ENCODE assay signal across 8 cellular contexts in the genomic region with DNA sequence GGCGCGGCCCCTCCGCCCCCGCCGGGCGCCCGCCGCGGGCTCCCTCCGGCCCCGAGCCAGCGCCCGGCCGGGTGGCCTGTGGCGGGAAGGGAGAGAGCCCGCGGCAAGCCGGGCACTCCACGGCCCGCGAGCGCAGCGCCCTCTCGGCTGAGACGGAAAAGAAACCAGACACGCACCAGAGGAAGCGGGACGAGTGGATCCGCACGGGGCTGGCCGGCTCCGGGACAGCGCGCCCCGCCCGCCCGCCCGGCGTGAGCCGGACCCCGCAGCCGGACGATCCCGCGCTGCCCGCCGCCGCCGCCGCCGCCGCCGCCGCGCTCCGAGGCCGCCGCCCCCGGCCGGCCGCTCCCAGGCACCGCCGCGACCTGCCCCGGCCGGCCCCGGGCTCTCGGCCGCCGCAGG. TPM values are rescaled to one million over a fixed set of nuclear protein-coding genes. Genes with fewer than 3 reads are reported as not detected.
DNase-seq lines count a peak whose midpoint lies in the region; ATAC-seq, FAIRE-seq and TF ChIP-seq lines count a peak whose summit lies in the region.

No MANE protein-coding gene starts in this region.

- no peak overlapping the region for H2BK20ac ChIP-seq in H1 (ENCODE audit: low read length)

- H3K79me2 ChIP-seq in H1 (ENCODE audit: control insufficient read depth in 1 of 2, insufficient read depth in 2 of 2, low read length in 2 of 2): peaks cover 0 to 38% of the 10 kb centered on the region in 2 experiments; a peak in 2 of 4 replicates

- H3K23me2 ChIP-seq in H1 (ENCODE audit: low read depth, low read length): peaks cover 21% of the 10 kb centered on the region

- H3K4ac ChIP-seq in H1 (replicated peaks; ENCODE audit: insufficient read length, low read depth, low read length): no peak overlapping the region

- no peak for TF ChIP-seq EP300 in H1 (IDR thresholded peaks at IDR 0.05; ENCODE audit: borderline replicate concordance in 1 of 2, low read depth in 2 of 2, low read length in 2 of 2)

- no peaks in the 10 kb centered on the region for H3K27me3 ChIP-seq in AG04450 (ENCODE audit: control insufficient read depth, insufficient read depth, low read length)
- H3K27me3 ChIP-seq in H1 (replicated peaks in 1 of 4; ENCODE audit: control insufficient read depth in 3 of 4, extremely low read depth in 1 of 4, insufficient read depth in 3 of 4, low read length in 3 of 4): peaks cover 0 to 16% (median 12%) of the 10 kb centered on the region in 4 experiments; a peak in 5 of 7 replicates
- H3K27me3 ChIP-seq in neuron (ENCODE audit: insufficient read depth, low read length): no peaks in the 10 kb centered on the region

- no peak overlapping the region; the same call in 1 of the 2 replicates for H3K18ac ChIP-seq in H1 (ENCODE audit: extremely low read depth, low read length)

- no peak overlapping the region for H2AK5ac ChIP-seq in H1 (ENCODE audit: low read depth, low read length)

- H3K36me3 ChIP-seq in H1 (ENCODE audit: control insufficient read depth in 2 of 4, insufficient read depth in 4 of 4, low read length in 3 of 4) (no peaks in the 10 kb centered on the region), neuron (ENCODE audit: insufficient read depth, low read length) (peaks cover 12% of the 10 kb centered on the region)

- H3K4me1 ChIP-seq in H1 (replicated peaks in 1 of 4; ENCODE audit: control insufficient read depth in 3 of 4, insufficient read depth in 4 of 4, low read length in 3 of 4): peaks cover 4 to 18% (median 11%) of the 10 kb centered on the region in 4 experiments
- H3K4me1 ChIP-seq in neuron (ENCODE audit: insufficient read depth, low read length): peaks cover 26% of the 10 kb centered on the region

- CTCF ChIA-PET in AG04450 (lab: Charles Lee) (interaction anchor here (0.5 to 1.0 kb wide), 4 partner anchors 17 to 130 kb away, joined by 3 read pairs; no protein-coding TSS in a partner anchor), H1 (lab: Charles Lee; ENCODE audit: partially characterized antibody) (interaction anchor here (0.6 kb wide), 1 partner anchor 535 kb away, joined by 3 read pairs; no protein-coding TSS in a partner anchor)

- H2BK12ac ChIP-seq in H1 (ENCODE audit: low read depth, low read length): no peak overlapping the region

- TF ChIP-seq POLR2A in H1 (IDR thresholded peaks at IDR 0.05; ENCODE audit: control extremely low read depth in 1 of 2, low read depth in 2 of 2, low read length in 2 of 2): no peak

- no peak overlapping the region for H2BK5ac ChIP-seq in H1 (ENCODE audit: low read depth, low read length)

- peak overlapping the region; percentile 98; a peak in 3 of 4 replicates for H3K4me2 ChIP-seq in H1 (ENCODE audit: insufficient read depth in 1 of 2, low read depth in 2 of 2, low read length in 2 of 2)

- no peak for FAIRE-seq in H1 (lab: Jason Lieb, UNC)

- H3K79me1 ChIP-seq in H1 (ENCODE audit: low read depth, low read length): no peaks in the 10 kb centered on the region; the same call in 1 of the 2 replicates

- H4K91ac ChIP-seq in H1 (replicated peaks; ENCODE audit: insufficient read length, low read length): no peak overlapping the region

- H3K23ac ChIP-seq in H1 (ENCODE audit: insufficient read length): no peak overlapping the region

- H3K9ac ChIP-seq in H1 (replicated peaks in 1 of 4; ENCODE audit: extremely low read depth in 1 of 4, low read depth in 3 of 4, low read length in 3 of 4): peak overlapping the region in 3 of 4 experiments; percentile 65 to 92 (median 73); a peak in 4 of 7 replicates

- H2AFZ ChIP-seq in H1 (ENCODE audit: low read length) (no peak overlapping the region), neuron (ENCODE audit: low read depth, low read length) (no peak overlapping the region)

- no peak for TF ChIP-seq CTCF in AG04450 (IDR thresholded peaks at IDR 0.05; ENCODE audit: low read depth, low read length)
- TF ChIP-seq CTCF in VCaP (conservative IDR thresholded peaks at IDR 0.05): no peak
- TF ChIP-seq CTCF in H1 (IDR thresholded peaks at IDR 0.05; ENCODE audit: control extremely low read depth in 1 of 3, insufficient read depth in 1 of 3, low read depth in 1 of 3, low read length in 3 of 3): no peak

- no peak for TF ChIP-seq RAD21 in H1 (IDR thresholded peaks at IDR 0.05 in 1 of 2, conservative IDR thresholded peaks at IDR 0.05 in 1 of 2; ENCODE audit: low read depth in 2 of 2, low read length in 2 of 2)

- H3K14ac ChIP-seq in H1 (ENCODE audit: insufficient read length): no peak overlapping the region

- POLR2A ChIA-PET in AG04450 (lab: Yijun Ruan, JAX): interaction anchor here (0.6 to 1.8 kb wide), 4 partner anchors 135 to 293 kb away, joined by 3 to 7 read pairs (median 4); partner anchors contain the start of genes PRTFDC1 and THNSL1
- POLR2A ChIA-PET in H1 (lab: Charles Lee; ENCODE audit: partially characterized antibody): interaction anchor here (1.4 to 3.6 kb wide), 2 partner anchors 225 to 229 kb away, joined by 4 to 21 read pairs; partner anchors contain the start of gene PRTFDC1

- peak overlapping the region; percentile 72 for H4K5ac ChIP-seq in H1 (ENCODE audit: insufficient read length, low read depth, low read length)

- DNase-seq in AG04450 (ENCODE audit: low read depth, low spot score) (no peak), H1 (ENCODE audit: low read depth in 1 of 2, low spot score in 2 of 2) (no peak), GDM1 (lab: John Stamatoyannopoulos, UW) (no peak)
- no peak for DNase-seq in stimulated activated naive CD4-positive, alpha-beta T cell treated with Interleukin-2 at 50 U/mL for 16 hours (lab: John Stamatoyannopoulos, UW)

- peak; percentile 35 for ATAC-seq in GM18907 (IDR thresholded peaks at IDR 0.05; ENCODE audit: unreplicated experiment)
- ATAC-seq in HG03108 (IDR thresholded peaks at IDR 0.05; ENCODE audit: unreplicated experiment): peak; percentile 21

- H2BK15ac ChIP-seq in H1 (ENCODE audit: low read length): no peak overlapping the region

- H3K27ac ChIP-seq in AG04450 (ENCODE audit: low read depth, low read length): no peak overlapping the region
- peak overlapping the region; percentile 92 for H3K27ac ChIP-seq in VCaP
- no peak overlapping the region for H3K27ac ChIP-seq in H1 (ENCODE audit: low read depth, low read length)

- H3K9me3 ChIP-seq in AG04450 (ENCODE audit: control insufficient read depth, insufficient read depth, low read length) (no peaks in the 10 kb centered on the region; the same call in 1 of the 2 replicates), H1 (ENCODE audit: insufficient read depth in 2 of 2, low read depth in 1 of 2, low read length in 1 of 2) (no peaks in the 10 kb centered on the region), neuron (ENCODE audit: low read length) (no peaks in the 10 kb centered on the region)

- peaks cover 4% of the 10 kb centered on the region in 2 experiments for H4K20me1 ChIP-seq in H1 (replicated peaks in 1 of 2; ENCODE audit: control insufficient read depth in 1 of 2, insufficient read depth in 2 of 2, low read length in 2 of 2)

- H3K4me3 ChIP-seq in AG04450 (ENCODE audit: low read depth, low read length): peak overlapping the region; percentile 84
- peak overlapping the region; percentile 33 to 96 (median 53); a peak in 7 of 8 replicates for H3K4me3 ChIP-seq in H1 (ENCODE audit: extremely low read depth in 1 of 4, insufficient read depth in 2 of 4, low read depth in 3 of 4, low read length in 4 of 4)
- H3K4me3 ChIP-seq in neuron (ENCODE audit: low read length): peak overlapping the region; percentile 84

- no peak overlapping the region for H3K56ac ChIP-seq in H1 (replicated peaks; ENCODE audit: insufficient read length, low read depth, low read length)

- H4K8ac ChIP-seq in H1 (ENCODE audit: extremely low read depth, insufficient read depth, low read length): peak overlapping the region; percentile 88; the same call in 1 of the 2 replicates

- H2BK120ac ChIP-seq in H1 (replicated peaks; ENCODE audit: low read depth, low read length): no peak overlapping the region

- no CpG with 5 or more reads among the region's 70 CpGs for WGBS in H1 (ENCODE audit: extremely low coverage in 1 of 2, insufficient coverage in 1 of 2, insufficient read length in 1 of 2, insufficient replicate concordance in 2 of 2, low coverage in 1 of 2, low lambda C conversion rate in 2 of 2, missing lambda C conversion rate in 1 of 2), 2 experiments

TF ChIP-seq in H1, 55 proteins besides CTCF, POLR2A, EP300 and RAD21:
- TF ChIP-seq POLR2AphosphoS5 (IDR thresholded peaks at IDR 0.05; ENCODE audit: low read depth, low read length) (no peak), ASH2L (IDR thresholded peaks at IDR 0.05; ENCODE audit: low read length) (no peak), PHF8 (conservative IDR thresholded peaks at IDR 0.05; ENCODE audit: low read depth, low read length) (peak; percentile 53; the same call in 1 of the 2 replicates), SP4 (IDR thresholded peaks at IDR 0.05; ENCODE audit: low read length) (no peak), YY1 (IDR thresholded peaks at IDR 0.05; ENCODE audit: low read depth, low read length) (no peak), BRCA1 (IDR thresholded peaks at IDR 0.05; ENCODE audit: low read depth, low read length) (no peak), KDM4A (IDR thresholded peaks at IDR 0.05; ENCODE audit: low read depth, low read length, severe bottlenecking) (peak; percentile 12), TEAD4 (IDR thresholded peaks at IDR 0.05; ENCODE audit: low read depth, low read length) (no peak), HDAC6 (IDR thresholded peaks at IDR 0.05; ENCODE audit: low read depth, low read length) (no peak), SIX5 (IDR thresholded peaks at IDR 0.05; ENCODE audit: low read depth, low read length) (no peak), RXRA (IDR thresholded peaks at IDR 0.05; ENCODE audit: insufficient read depth, low read depth, low read length) (no peak), EZH2 (IDR thresholded peaks at IDR 0.05; ENCODE audit: low read depth, low read length, severe bottlenecking) (no peak), POU5F1 (IDR thresholded peaks at IDR 0.05; ENCODE audit: low read depth, low read length) (no peak)
TF ChIP-seq in H1: peak in this region for 2.

RNA-seq across cellular contexts. Expression of gene ARHGAP21, which starts 0.3 kb away (rescaled TPM):
- polyA plus RNA-seq in AG04450 (2011; rRNA removed) (93.1 and 126 TPM in 2 replicates), H1 (2011; rRNA removed) (10.7 and 14.4 TPM in 2 replicates)
- polyA minus RNA-seq in AG04450 (2011; rRNA and poly(A)+ RNA removed): 126 and 169 TPM in 2 replicates
- total RNA-seq in H1 (2021; fragmentation: NEBNext Ultra II Directional; extraction: Animal tissue kit (Norgen Biotek cat#: 25700)): 34.9 and 35.3 TPM in 2 replicates
- polyA plus RNA-seq in H1 (2011; cell fraction: cytosol; rRNA removed): 18.5 TPM
- 35.1 TPM for polyA plus RNA-seq in H1 (2011; cell fraction: nucleus; rRNA removed)
- polyA plus RNA-seq in H1 (2012, experiment 1 of 2): 17.9 to 27.4 TPM (median 20.9 TPM) in 4 replicates
- 0.83 TPM for polyA plus RNA-seq in H1 (2012, experiment 2 of 2)
- polyA plus RNA-seq in H1 (2013, experiment 1 of 2): 19.3 TPM
- polyA plus RNA-seq in H1 (2013, experiment 2 of 2): 17.9 TPM
- polyA minus RNA-seq in H1 (2011; rRNA and poly(A)+ RNA removed): 50.3 and 79.0 TPM in 2 replicates
- 36.3 TPM for polyA minus RNA-seq in H1 (2011; cell fraction: cytosol; rRNA and poly(A)+ RNA removed)
- 72.5 TPM for polyA minus RNA-seq in H1 (2011; cell fraction: nucleus; rRNA and poly(A)+ RNA removed)
